In the genomic region with DNA sequence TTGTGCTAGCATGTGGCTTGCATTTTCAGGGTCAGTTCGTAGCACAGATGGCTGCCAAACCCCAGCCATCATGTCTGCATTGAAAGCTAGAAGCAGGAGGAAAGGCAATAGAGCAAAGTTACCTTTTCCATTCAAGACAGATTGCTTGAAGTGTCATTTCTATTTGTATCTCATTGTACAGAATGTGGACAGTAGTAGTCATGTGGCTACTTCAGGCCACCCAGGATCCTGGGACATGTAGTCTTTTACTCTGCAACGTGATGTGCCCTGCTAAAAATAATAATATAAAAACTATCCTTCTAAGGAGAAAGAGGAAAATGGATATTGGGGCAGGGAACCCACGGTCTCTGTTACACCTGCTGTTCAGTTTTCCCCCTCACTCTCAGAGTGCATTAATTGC, we compare ENCODE assay signal across 35 cellular contexts.
"Had no signal": no experiment of that assay in that cellular context is flagged by ENCODE, and none has a peak within 500 bp of the region (broad histone marks: within the 10 kb centered on the region; RNA-seq: fewer than 3 reads in every experiment).

No MANE protein-coding gene starts in this region.

- H3K36me3 Mint-ChIP-seq: activated naive CD8-positive, alpha-beta T cell treated with anti-CD3 and anti-CD28 coated beads, Interleukin-2, amount 10 ng/mL, durations not matched to agents 7 days and 5 days had no signal

- H3K27ac Mint-ChIP-seq: activated CD4-positive, alpha-beta T cell treated with anti-CD3 and anti-CD28 coated beads for 36 hours; activated CD4-positive, alpha-beta T cell treated with anti-CD3 and anti-CD28 coated beads, Interleukin-2, amount 10 ng/mL, durations not matched to agents 7 days and 5 days; activated CD8-positive, alpha-beta T cell treated with anti-CD3 and anti-CD28 coated beads, Interleukin-2, amount 10 ng/mL, durations not matched to agents 7 days and 5 days; activated naive CD4-positive, alpha-beta T cell treated with anti-CD3 and anti-CD28 coated beads, Interleukin-2, amount 50 U/mL, for 24 hours; activated naive CD8-positive, alpha-beta T cell treated with anti-CD3 and anti-CD28 coated beads, Interleukin-2, amount 10 ng/mL, durations not matched to agents 7 days and 5 days; activated T-cell treated with anti-CD3 and anti-CD28 coated beads, Interleukin-2, amount 50 U/mL, for 24 hours; activated T-helper 2 cell treated with anti-CD3 and anti-CD28 coated beads, Interferon-gamma antibody, Interleukin-2, Interleukin-4, amounts not matched to agents 10 μg/mL and 5 μg/mL and 100 μg/mL, durations not matched to agents 14 hours and 24 hours and 36 hours; IgD-negative memory B cell; T-helper 1 cell treated with Interleukin-12 subunit alpha and Interleukin-12 subunit beta and Interleukin-4 antibody, amounts not matched to agents 30 μg/mL and 1 μg/mL, for 36 hours; T-helper 2 cell treated with Interferon-gamma antibody and Interleukin-4, amounts not matched to agents 5 μg/mL and 100 μg/mL, for 36 hours had no signal

- H3K27me3 Mint-ChIP-seq: activated CD4-positive, alpha-beta T cell treated with anti-CD3 and anti-CD28 coated beads for 36 hours; activated CD4-positive, alpha-beta T cell treated with anti-CD3 and anti-CD28 coated beads, Interleukin-2, amount 10 ng/mL, durations not matched to agents 7 days and 5 days; activated naive CD4-positive, alpha-beta T cell treated with anti-CD3 and anti-CD28 coated beads, Interleukin-2, amount 50 U/mL, for 24 hours; activated T-cell treated with anti-CD3 and anti-CD28 coated beads, Interleukin-2, amount 50 U/mL, for 24 hours; IgD-negative memory B cell had no signal

- DNase-seq: activated CD4-positive, alpha-beta T cell treated with anti-CD3 and anti-CD28 coated beads for 36 hours; activated CD4-positive, alpha-beta T cell treated with anti-CD3 and anti-CD28 coated beads, Interleukin-2, amount 10 ng/mL, durations not matched to agents 7 days and 5 days; activated CD4-positive, alpha-beta T cell treated with anti-CD3 and anti-CD28 coated beads, Interleukin-2, amount 50 U/mL, for 48 hours; activated CD8-positive, alpha-beta T cell treated with anti-CD3 and anti-CD28 coated beads, Interleukin-2, amount 10 ng/mL, durations not matched to agents 7 days and 5 days; activated gamma-delta T cell; activated naive CD4-positive, alpha-beta T cell treated with Interleukin-2 at 50 U/mL for 16 hours; activated naive CD8-positive, alpha-beta T cell treated with anti-CD3 and anti-CD28 coated beads, Interleukin-2, amount 10 ng/mL, durations not matched to agents 7 days and 5 days; activated T-cell treated with anti-CD3 and anti-CD28 coated beads, Interleukin-2, amount 50 U/mL, for 24 hours; amygdala; body of pancreas; MM.1S; MV-4-11; NCI-H1092; NCI-H1417; NCI-H146; NCI-H187; NCI-H2081 treated with DMSO at 0.1 percent for 48 hours; NCI-H226; NCI-H446 treated with DMSO at 0.1 percent for 48 hours; NCI-H524; NCI-H69; RPMI8226; SHP77 treated with DMSO at 0.1 percent for 48 hours; SK-N-SH had no signal

- H3K27ac ChIP-seq: ascending aorta, body of pancreas, breast epithelium, KMS-11, SJSA1 had no signal

- H3K27me3 ChIP-seq: ascending aorta, body of pancreas, breast epithelium, SJSA1 had no signal

- H3K9me3 Mint-ChIP-seq: activated CD4-positive, alpha-beta T cell treated with anti-CD3 and anti-CD28 coated beads, Interleukin-2, amount 10 ng/mL, durations not matched to agents 7 days and 5 days; activated naive CD4-positive, alpha-beta T cell treated with anti-CD3 and anti-CD28 coated beads, Interleukin-2, amount 50 U/mL, for 24 hours; activated T-cell treated with anti-CD3 and anti-CD28 coated beads, Interleukin-2, amount 50 U/mL, for 24 hours; activated T-helper 2 cell treated with anti-CD3 and anti-CD28 coated beads, Interferon-gamma antibody, Interleukin-2, Interleukin-4, amounts not matched to agents 10 μg/mL and 5 μg/mL and 100 μg/mL, durations not matched to agents 14 hours and 24 hours and 36 hours; IgD-negative memory B cell; T-helper 1 cell treated with Interleukin-12 subunit alpha and Interleukin-12 subunit beta and Interleukin-4 antibody, amounts not matched to agents 30 μg/mL and 1 μg/mL, for 36 hours; T-helper 2 cell treated with Interferon-gamma antibody and Interleukin-4, amounts not matched to agents 5 μg/mL and 100 μg/mL, for 36 hours had no signal

- H3K9me3 ChIP-seq: ascending aorta, body of pancreas, breast epithelium, SJSA1, SK-N-SH had no signal

- H3K36me3 ChIP-seq: ascending aorta, breast epithelium, SJSA1 had no signal

- H3K4me3 Mint-ChIP-seq: activated CD4-positive, alpha-beta T cell treated with anti-CD3 and anti-CD28 coated beads for 36 hours; activated CD4-positive, alpha-beta T cell treated with anti-CD3 and anti-CD28 coated beads, Interleukin-2, amount 10 ng/mL, durations not matched to agents 7 days and 5 days; activated CD8-positive, alpha-beta T cell treated with anti-CD3 and anti-CD28 coated beads, Interleukin-2, amount 10 ng/mL, durations not matched to agents 7 days and 5 days; activated naive CD4-positive, alpha-beta T cell treated with anti-CD3 and anti-CD28 coated beads, Interleukin-2, amount 50 U/mL, for 24 hours; activated naive CD8-positive, alpha-beta T cell treated with anti-CD3 and anti-CD28 coated beads, Interleukin-2, amount 10 ng/mL, durations not matched to agents 7 days and 5 days; activated T-cell treated with anti-CD3 and anti-CD28 coated beads, Interleukin-2, amount 50 U/mL, for 24 hours; IgD-negative memory B cell; T-helper 1 cell treated with Interleukin-12 subunit alpha and Interleukin-12 subunit beta and Interleukin-4 antibody, amounts not matched to agents 30 μg/mL and 1 μg/mL, for 36 hours; T-helper 2 cell treated with Interferon-gamma antibody and Interleukin-4, amounts not matched to agents 5 μg/mL and 100 μg/mL, for 36 hours had no signal

- H3K9ac ChIP-seq: KMS-11, SK-N-SH had no signal

- ATAC-seq: activated CD4-positive, alpha-beta T cell treated with anti-CD3 and anti-CD28 coated beads for 36 hours; activated CD4-positive, CD25-positive, alpha-beta regulatory T cell treated with anti-CD3 and anti-CD28 coated beads, Interleukin-2, amount 50 U/mL, for 24 hours; activated CD8-positive, alpha-beta T cell treated with anti-CD3 and anti-CD28 coated beads, Interleukin-2, amount 10 ng/mL, durations not matched to agents 7 days and 5 days; body of pancreas; Panc1 had no signal

- H3K4me3 ChIP-seq: ascending aorta, body of pancreas, breast epithelium, SJSA1 had no signal

- H3K4me1 ChIP-seq: ascending aorta, body of pancreas, breast epithelium, SJSA1 had no signal
